2 cellular contexts compared by ENCODE assay signal in genomic region chr17:62619413-62620155, GRCh38.
TF ChIP-seq lines count a peak whose summit lies in the region.

No MANE protein-coding gene starts in this region.

TF ChIP-seq in HEK293, 187 proteins besides CTCF, POLR2A, EP300 and RAD21 (continued from another document):
- TF ChIP-seq ZNF16 (tag by site-specific recombination; IDR thresholded peaks at IDR 0.05; ENCODE audit: low read depth) = peak; percentile 27; the same call in 1 of the 2 replicates
- TF ChIP-seq YY1 (tag by site-specific recombination; IDR thresholded peaks at IDR 0.05) = no peak
- 0 out of 2 replicates have a peak, but pooled peaks have one; percentile 23 for TF ChIP-seq KLF1 (tag by site-specific recombination; IDR thresholded peaks at IDR 0.05)
TF ChIP-seq in HEK293: peak in this region for 3.

TF ChIP-seq in WTC11, 78 proteins besides CTCF, POLR2A, EP300 and RAD21 (continued from another document):
- no peak for TF ChIP-seq CREM (CRISPR knock-in tag; IDR thresholded peaks at IDR 0.05)
- TF ChIP-seq MYBL2 (CRISPR knock-in tag; IDR thresholded peaks at IDR 0.05) = no peak
- TF ChIP-seq, protein P1, sequence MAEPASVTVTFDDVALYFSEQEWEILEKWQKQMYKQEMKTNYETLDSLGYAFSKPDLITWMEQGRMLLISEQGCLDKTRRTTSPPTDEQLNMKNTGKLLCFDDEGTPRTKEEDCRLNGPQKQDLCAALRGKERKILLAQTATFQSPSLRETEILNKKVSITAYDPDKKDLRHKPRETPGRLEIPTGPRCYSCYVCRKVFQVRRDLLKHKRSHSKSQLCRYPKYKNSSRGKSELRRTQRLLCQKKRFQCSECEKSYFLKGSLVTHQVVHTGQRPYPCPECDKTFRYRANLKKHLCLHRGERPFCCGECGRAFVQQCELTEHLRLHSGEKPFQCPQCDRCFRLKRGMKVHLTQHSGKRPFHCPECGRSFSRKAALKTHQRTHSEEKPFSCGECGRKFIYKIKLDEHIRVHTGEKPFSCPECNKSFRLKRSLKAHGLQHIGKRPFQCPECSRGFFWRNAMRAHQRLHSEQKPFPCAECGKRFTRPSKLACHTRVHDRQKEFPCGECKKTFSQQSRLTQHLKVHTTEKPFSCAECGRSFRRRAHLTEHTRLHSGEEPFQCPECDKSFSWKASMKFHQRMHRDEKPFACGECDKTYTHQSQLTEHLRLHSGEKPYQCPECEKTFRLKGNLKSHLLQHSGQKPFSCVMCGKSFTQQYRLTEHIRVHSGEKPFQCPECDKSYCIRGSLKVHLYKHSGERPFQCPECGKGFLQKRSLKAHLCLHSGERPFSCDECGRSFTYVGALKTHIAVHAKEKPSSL (CRISPR knock-in tag; conservative IDR thresholded peaks at IDR 0.05) = no peak
- TF ChIP-seq ZMAT4 (CRISPR knock-in tag; IDR thresholded peaks at IDR 0.05) = no peak
- TF ChIP-seq CBFB (CRISPR knock-in tag; IDR thresholded peaks at IDR 0.05; ENCODE audit: low read depth) = no peak
- no peak for TF ChIP-seq JAZF1 (CRISPR knock-in tag; IDR thresholded peaks at IDR 0.05)
- TF ChIP-seq SMAD4 (CRISPR knock-in tag; IDR thresholded peaks at IDR 0.05) = no peak
- TF ChIP-seq ZBTB43 (CRISPR knock-in tag; IDR thresholded peaks at IDR 0.05) = no peak
